ENCODE assay signal across 8 cellular contexts in genomic region chr19:13987101-13987890, GRCh38. TPM values are rescaled to one million over a fixed set of nuclear protein-coding genes. Genes with fewer than 3 reads are reported as not detected.
DNase-seq lines count a peak whose midpoint lies in the region; ATAC-seq and TF ChIP-seq lines count a peak whose summit lies in the region.

No MANE protein-coding gene starts in this region.

- H3K27ac ChIP-seq in angular gyrus (ENCODE audit: low read depth, low read length) (peak overlapping the region; percentile 37), mesodermal cell (ENCODE audit: low read depth, low read length, severe bottlenecking) (peak overlapping the region; percentile 41)

- WGBS in mesodermal cell (ENCODE audit: insufficient coverage in 2 of 2), 2 experiments: 80 to 84% methylated on average over 8 to 10 of the region's 17 CpGs

- H3K4me1 Mint-ChIP-seq in stimulated activated naive CD8-positive, alpha-beta T cell treated with anti-CD3 and anti-CD28 coated beads, Interleukin-15, Interleukin-2, amounts not matched to agents 100 ng/mL and 50 ng/mL, for 24 hours (ENCODE audit: low read depth): peaks cover 60% of the 10 kb centered on the region

- H3K9me3 ChIP-seq in mesodermal cell (ENCODE audit: control insufficient read depth, low read length): no peaks in the 10 kb centered on the region

- H3K36me3 Mint-ChIP-seq in stimulated activated naive CD8-positive, alpha-beta T cell treated with anti-CD3 and anti-CD28 coated beads, Interleukin-15, Interleukin-2, amounts not matched to agents 100 ng/mL and 50 ng/mL, for 24 hours (ENCODE audit: low read depth): peaks cover 24% of the 10 kb centered on the region

- peak overlapping the region; percentile 96 for H3K27ac Mint-ChIP-seq in stimulated activated naive CD8-positive, alpha-beta T cell treated with anti-CD3 and anti-CD28 coated beads, Interleukin-15, Interleukin-2, amounts not matched to agents 100 ng/mL and 50 ng/mL, for 24 hours

- DNase-seq in stimulated activated naive CD8-positive, alpha-beta T cell treated with anti-CD3 and anti-CD28 coated beads, Interleukin-15, Interleukin-2, amounts not matched to agents 100 U/mL and 50 U/mL, for 24 hours: no peak
- DNase-seq in foreskin fibroblast (no peak), cerebellar nuclear complex (lab: John Stamatoyannopoulos, UW) (no peak), GOT3 (lab: John Stamatoyannopoulos, UW) (no peak)

- ATAC-seq in stimulated activated naive CD8-positive, alpha-beta T cell treated with anti-CD3 and anti-CD28 coated beads, Interleukin-15, Interleukin-2, amounts not matched to agents 100 U/mL and 50 U/mL, for 24 hours: no peak
- no peak for ATAC-seq in GM19351 (IDR thresholded peaks at IDR 0.05; ENCODE audit: unreplicated experiment)

- H3K36me3 ChIP-seq in mesodermal cell (ENCODE audit: control insufficient read depth, insufficient read depth, low read length): peaks cover 24% of the 10 kb centered on the region

- no peak overlapping the region for H3K4me3 ChIP-seq in mesodermal cell (ENCODE audit: extremely low read depth, insufficient read depth, low read length, poor library complexity, severe bottlenecking)
- no peak overlapping the region for H3K4me3 ChIP-seq in foreskin fibroblast (ENCODE audit: low read depth in 1 of 2, low read length in 2 of 2)

- no peaks in the 10 kb centered on the region for H3K9me3 Mint-ChIP-seq in stimulated activated naive CD8-positive, alpha-beta T cell treated with anti-CD3 and anti-CD28 coated beads, Interleukin-15, Interleukin-2, amounts not matched to agents 100 ng/mL and 50 ng/mL, for 24 hours

- peak overlapping the region; percentile 71 for H3K4me3 Mint-ChIP-seq in stimulated activated naive CD8-positive, alpha-beta T cell treated with anti-CD3 and anti-CD28 coated beads, Interleukin-15, Interleukin-2, amounts not matched to agents 100 ng/mL and 50 ng/mL, for 24 hours

- H3K27me3 Mint-ChIP-seq in stimulated activated naive CD8-positive, alpha-beta T cell treated with anti-CD3 and anti-CD28 coated beads, Interleukin-15, Interleukin-2, amounts not matched to agents 100 ng/mL and 50 ng/mL, for 24 hours: no peaks in the 10 kb centered on the region

- H3K4me1 ChIP-seq in mesodermal cell (ENCODE audit: control insufficient read depth, insufficient read depth, low read length, poor library complexity, severe bottlenecking): peaks cover 26% of the 10 kb centered on the region

- no peak for TF ChIP-seq CTCF in foreskin fibroblast (IDR thresholded peaks at IDR 0.05; ENCODE audit: low read depth, low read length)

RNA-seq across cellular contexts. Expression of gene RFX1, which starts 18.8 kb away (rescaled TPM):
- 12.8 TPM for polyA plus RNA-seq in mesodermal cell (2013, experiment 1 of 2)
- 10.3 TPM for polyA plus RNA-seq in mesodermal cell (2013, experiment 2 of 2)

RNA-seq across cellular contexts. Expression of gene DCAF15, which starts 35.0 kb away (rescaled TPM):
- 49.4 TPM for polyA plus RNA-seq in mesodermal cell (2013, experiment 1 of 2)
- 40.8 TPM for polyA plus RNA-seq in mesodermal cell (2013, experiment 2 of 2)

RNA-seq across cellular contexts. Expression of gene RLN3, which starts 40.7 kb away (rescaled TPM):
- not detected for polyA plus RNA-seq in mesodermal cell (2013, experiment 1 of 2)
- not detected for polyA plus RNA-seq in mesodermal cell (2013, experiment 2 of 2)

RNA-seq across cellular contexts. Expression of gene IL27RA, which starts 44.3 kb away (rescaled TPM):
- polyA plus RNA-seq in mesodermal cell (2013, experiment 1 of 2): 13.6 TPM
- polyA plus RNA-seq in mesodermal cell (2013, experiment 2 of 2): 11.2 TPM

RNA-seq across cellular contexts. Expression of gene PODNL1, which starts 49.1 kb away (rescaled TPM):
- polyA plus RNA-seq in mesodermal cell (2013, experiment 1 of 2): 1.2 TPM
- polyA plus RNA-seq in mesodermal cell (2013, experiment 2 of 2): 2.5 TPM
